ENCODE assay signal across 1 cellular context in the genomic region with DNA sequence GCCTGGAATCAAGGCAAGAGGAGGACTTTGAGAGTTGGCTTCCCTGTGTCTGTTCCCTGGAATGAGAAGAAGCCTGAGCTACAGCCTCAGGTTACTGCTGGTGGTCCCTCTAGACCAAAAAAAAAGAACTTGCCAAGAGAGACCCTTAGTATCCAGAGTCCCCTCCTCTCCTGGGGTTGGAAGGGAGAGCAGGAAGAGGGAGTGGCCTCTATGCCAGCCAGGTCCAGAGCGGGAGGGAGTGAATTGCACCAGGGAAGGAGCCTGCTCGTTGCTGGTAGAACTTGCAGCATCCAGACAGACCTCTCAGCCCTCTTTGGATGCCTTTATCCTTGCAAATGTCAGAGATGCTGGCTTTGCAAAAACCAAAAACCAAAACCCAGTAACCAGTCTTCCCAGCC.
TF ChIP-seq lines count a peak whose summit lies in the region.

No MANE protein-coding gene starts in this region.

TF ChIP-seq in H1, 55 proteins besides CTCF, POLR2A, EP300 and RAD21 (continued from another document):
- TF ChIP-seq, protein P1, sequence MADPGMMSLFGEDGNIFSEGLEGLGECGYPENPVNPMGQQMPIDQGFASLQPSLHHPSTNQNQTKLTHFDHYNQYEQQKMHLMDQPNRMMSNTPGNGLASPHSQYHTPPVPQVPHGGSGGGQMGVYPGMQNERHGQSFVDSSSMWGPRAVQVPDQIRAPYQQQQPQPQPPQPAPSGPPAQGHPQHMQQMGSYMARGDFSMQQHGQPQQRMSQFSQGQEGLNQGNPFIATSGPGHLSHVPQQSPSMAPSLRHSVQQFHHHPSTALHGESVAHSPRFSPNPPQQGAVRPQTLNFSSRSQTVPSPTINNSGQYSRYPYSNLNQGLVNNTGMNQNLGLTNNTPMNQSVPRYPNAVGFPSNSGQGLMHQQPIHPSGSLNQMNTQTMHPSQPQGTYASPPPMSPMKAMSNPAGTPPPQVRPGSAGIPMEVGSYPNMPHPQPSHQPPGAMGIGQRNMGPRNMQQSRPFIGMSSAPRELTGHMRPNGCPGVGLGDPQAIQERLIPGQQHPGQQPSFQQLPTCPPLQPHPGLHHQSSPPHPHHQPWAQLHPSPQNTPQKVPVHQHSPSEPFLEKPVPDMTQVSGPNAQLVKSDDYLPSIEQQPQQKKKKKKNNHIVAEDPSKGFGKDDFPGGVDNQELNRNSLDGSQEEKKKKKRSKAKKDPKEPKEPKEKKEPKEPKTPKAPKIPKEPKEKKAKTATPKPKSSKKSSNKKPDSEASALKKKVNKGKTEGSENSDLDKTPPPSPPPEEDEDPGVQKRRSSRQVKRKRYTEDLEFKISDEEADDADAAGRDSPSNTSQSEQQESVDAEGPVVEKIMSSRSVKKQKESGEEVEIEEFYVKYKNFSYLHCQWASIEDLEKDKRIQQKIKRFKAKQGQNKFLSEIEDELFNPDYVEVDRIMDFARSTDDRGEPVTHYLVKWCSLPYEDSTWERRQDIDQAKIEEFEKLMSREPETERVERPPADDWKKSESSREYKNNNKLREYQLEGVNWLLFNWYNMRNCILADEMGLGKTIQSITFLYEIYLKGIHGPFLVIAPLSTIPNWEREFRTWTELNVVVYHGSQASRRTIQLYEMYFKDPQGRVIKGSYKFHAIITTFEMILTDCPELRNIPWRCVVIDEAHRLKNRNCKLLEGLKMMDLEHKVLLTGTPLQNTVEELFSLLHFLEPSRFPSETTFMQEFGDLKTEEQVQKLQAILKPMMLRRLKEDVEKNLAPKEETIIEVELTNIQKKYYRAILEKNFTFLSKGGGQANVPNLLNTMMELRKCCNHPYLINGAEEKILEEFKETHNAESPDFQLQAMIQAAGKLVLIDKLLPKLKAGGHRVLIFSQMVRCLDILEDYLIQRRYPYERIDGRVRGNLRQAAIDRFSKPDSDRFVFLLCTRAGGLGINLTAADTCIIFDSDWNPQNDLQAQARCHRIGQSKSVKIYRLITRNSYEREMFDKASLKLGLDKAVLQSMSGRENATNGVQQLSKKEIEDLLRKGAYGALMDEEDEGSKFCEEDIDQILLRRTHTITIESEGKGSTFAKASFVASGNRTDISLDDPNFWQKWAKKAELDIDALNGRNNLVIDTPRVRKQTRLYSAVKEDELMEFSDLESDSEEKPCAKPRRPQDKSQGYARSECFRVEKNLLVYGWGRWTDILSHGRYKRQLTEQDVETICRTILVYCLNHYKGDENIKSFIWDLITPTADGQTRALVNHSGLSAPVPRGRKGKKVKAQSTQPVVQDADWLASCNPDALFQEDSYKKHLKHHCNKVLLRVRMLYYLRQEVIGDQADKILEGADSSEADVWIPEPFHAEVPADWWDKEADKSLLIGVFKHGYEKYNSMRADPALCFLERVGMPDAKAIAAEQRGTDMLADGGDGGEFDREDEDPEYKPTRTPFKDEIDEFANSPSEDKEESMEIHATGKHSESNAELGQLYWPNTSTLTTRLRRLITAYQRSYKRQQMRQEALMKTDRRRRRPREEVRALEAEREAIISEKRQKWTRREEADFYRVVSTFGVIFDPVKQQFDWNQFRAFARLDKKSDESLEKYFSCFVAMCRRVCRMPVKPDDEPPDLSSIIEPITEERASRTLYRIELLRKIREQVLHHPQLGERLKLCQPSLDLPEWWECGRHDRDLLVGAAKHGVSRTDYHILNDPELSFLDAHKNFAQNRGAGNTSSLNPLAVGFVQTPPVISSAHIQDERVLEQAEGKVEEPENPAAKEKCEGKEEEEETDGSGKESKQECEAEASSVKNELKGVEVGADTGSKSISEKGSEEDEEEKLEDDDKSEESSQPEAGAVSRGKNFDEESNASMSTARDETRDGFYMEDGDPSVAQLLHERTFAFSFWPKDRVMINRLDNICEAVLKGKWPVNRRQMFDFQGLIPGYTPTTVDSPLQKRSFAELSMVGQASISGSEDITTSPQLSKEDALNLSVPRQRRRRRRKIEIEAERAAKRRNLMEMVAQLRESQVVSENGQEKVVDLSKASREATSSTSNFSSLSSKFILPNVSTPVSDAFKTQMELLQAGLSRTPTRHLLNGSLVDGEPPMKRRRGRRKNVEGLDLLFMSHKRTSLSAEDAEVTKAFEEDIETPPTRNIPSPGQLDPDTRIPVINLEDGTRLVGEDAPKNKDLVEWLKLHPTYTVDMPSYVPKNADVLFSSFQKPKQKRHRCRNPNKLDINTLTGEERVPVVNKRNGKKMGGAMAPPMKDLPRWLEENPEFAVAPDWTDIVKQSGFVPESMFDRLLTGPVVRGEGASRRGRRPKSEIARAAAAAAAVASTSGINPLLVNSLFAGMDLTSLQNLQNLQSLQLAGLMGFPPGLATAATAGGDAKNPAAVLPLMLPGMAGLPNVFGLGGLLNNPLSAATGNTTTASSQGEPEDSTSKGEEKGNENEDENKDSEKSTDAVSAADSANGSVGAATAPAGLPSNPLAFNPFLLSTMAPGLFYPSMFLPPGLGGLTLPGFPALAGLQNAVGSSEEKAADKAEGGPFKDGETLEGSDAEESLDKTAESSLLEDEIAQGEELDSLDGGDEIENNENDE (IDR thresholded peaks at IDR 0.05; ENCODE audit: insufficient replicate concordance, low read length): no peak
- TF ChIP-seq CBX8 (IDR thresholded peaks at IDR 0.05; ENCODE audit: borderline replicate concordance, low read depth, low read length): no peak
- TF ChIP-seq JUN (IDR thresholded peaks at IDR 0.05; ENCODE audit: low read depth, low read length): no peak
- TF ChIP-seq EZH2 (IDR thresholded peaks at IDR 0.05; ENCODE audit: low read depth, low read length, severe bottlenecking): no peak
